23 cellular contexts compared by ENCODE assay signal in the genomic region with DNA sequence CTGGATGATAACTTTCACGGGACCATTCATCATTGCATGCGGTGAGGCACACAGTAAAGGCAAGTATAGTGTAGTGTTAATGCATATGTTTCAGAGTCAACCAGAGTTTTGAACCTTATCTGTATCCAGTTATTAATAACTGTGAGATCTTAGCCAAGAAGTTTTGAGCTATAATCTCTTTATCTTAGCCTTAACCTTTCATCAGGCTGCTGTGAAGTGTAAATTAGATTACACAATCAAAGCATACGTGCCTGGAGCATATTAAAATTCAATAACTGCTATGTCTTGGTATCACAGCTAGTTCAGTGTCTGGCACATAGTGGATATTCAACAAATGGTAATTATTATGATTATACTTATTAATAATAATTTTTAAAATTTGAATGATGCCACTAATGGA.
DNase-seq lines count a peak whose midpoint lies in the region; ATAC-seq and TF ChIP-seq lines count a peak whose summit lies in the region.
"Had no signal": no experiment of that assay in that cellular context is flagged by ENCODE, and none has a peak within 500 bp of the region (broad histone marks: within the 10 kb centered on the region; RNA-seq: fewer than 3 reads in every experiment).

No MANE protein-coding gene starts in this region.

- peak in 1 of 2 experiments; percentile 23; a peak in 1 of 4 replicates for TF ChIP-seq EP300 in SK-N-SH (IDR thresholded peaks at IDR 0.05; ENCODE audit: borderline replicate concordance in 1 of 2, low read depth in 1 of 2, low read length in 1 of 2)

- H3K4me3 ChIP-seq in SK-N-SH (ENCODE audit: low read depth in 2 of 2, low read length in 1 of 2): no peak overlapping the region
- no peak overlapping the region for H3K4me3 ChIP-seq in HCT116 (replicated peaks in 1 of 2; ENCODE audit: low read depth in 1 of 2, low read length in 2 of 2)
- H3K4me3 ChIP-seq: A549; BLaER1 treated with 17β-estradiol and CSF1 and Interleukin-3, amounts not matched to agents 10 nM and 100 nM; GM12878 had no signal

- H2AFZ ChIP-seq in SK-N-SH (ENCODE audit: low read depth) (no peak overlapping the region), HCT116 (ENCODE audit: low read depth, low read length, poor library complexity, severe bottlenecking) (no peak overlapping the region)

- H3K9me3 Mint-ChIP-seq in WTC11: peaks cover 19% of the 10 kb centered on the region
- H3K9me3 Mint-ChIP-seq: CD4-positive, alpha-beta memory T cell; CD8-positive, alpha-beta memory T cell had no signal

- no peaks in the 10 kb centered on the region for H3K9me2 ChIP-seq in SK-N-SH
- no peaks in the 10 kb centered on the region for H3K9me2 ChIP-seq in HCT116 (ENCODE audit: insufficient read depth)

- no peak overlapping the region for H3K27ac Mint-ChIP-seq in WTC11
- H3K27ac Mint-ChIP-seq: B cell; CD14-positive monocyte; CD4-positive, alpha-beta memory T cell; CD4-positive, CD25-positive, alpha-beta regulatory T cell; CD8-positive, alpha-beta memory T cell had no signal

- peaks cover 13% of the 10 kb centered on the region for H3K36me3 Mint-ChIP-seq in WTC11
- H3K36me3 Mint-ChIP-seq: CD14-positive monocyte; CD4-positive, alpha-beta memory T cell; CD4-positive, CD25-positive, alpha-beta regulatory T cell; CD8-positive, alpha-beta memory T cell had no signal

- H3K9me3 ChIP-seq in SK-N-SH: no peaks in the 10 kb centered on the region
- H3K9me3 ChIP-seq in HCT116 (ENCODE audit: control insufficient read depth in 1 of 2, insufficient read depth in 1 of 2, low read depth in 1 of 2, low read length in 2 of 2): no peaks in the 10 kb centered on the region
- H3K9me3 ChIP-seq: A549 had no signal

- RAD21 ChIA-PET in HCT116 (lab: Charles Lee; ENCODE audit: low non-redundant PET in 1 of 2, low total read pairs in 2 of 2, uncharacterized antibody in 2 of 2, unreplicated experiment in 2 of 2): no interaction called here

- intact Hi-C loops in HCT116 (cut with micrococcal nuclease): no loop called here

- ATAC-seq in SK-N-SH treated with all-trans-retinoic acid at 6 μM for 48 hours: no peak
- peak; percentile 42; the same call in 1 of the 2 replicates for ATAC-seq in HCT116
- ATAC-seq in WTC11: no peak
- ATAC-seq in stimulated activated naive CD8-positive, alpha-beta T cell treated with anti-CD3 and anti-CD28 coated beads, Interleukin-15, Interleukin-2, amounts not matched to agents 100 U/mL and 50 U/mL, for 24 hours: no peak
- ATAC-seq: A549, GM12878 had no signal

- 32% methylated on average over 3 of the region's 3 CpGs for whole genome bisulfite sequencing in SK-N-SH (ENCODE audit: low lambda C conversion rate)

- TF ChIP-seq RAD21 in SK-N-SH (IDR thresholded peaks at IDR 0.05; ENCODE audit: low read length): no peak
- TF ChIP-seq RAD21 in HCT116 (IDR thresholded peaks at IDR 0.05; ENCODE audit: low read depth): no peak

- no peak overlapping the region for H3K27ac ChIP-seq in SK-N-SH (ENCODE audit: low read depth in 2 of 2, low read length in 1 of 2)
- H3K27ac ChIP-seq in HCT116 (ENCODE audit: low read depth, low read length): no peak overlapping the region
- H3K27ac ChIP-seq: 22Rv1; A549; BLaER1 treated with 17β-estradiol and CSF1 and Interleukin-3, amounts not matched to agents 10 nM and 100 nM had no signal

- H3K79me2 ChIP-seq in SK-N-SH (ENCODE audit: insufficient read depth) (no peaks in the 10 kb centered on the region), HCT116 (ENCODE audit: insufficient read depth, low read length) (no peaks in the 10 kb centered on the region)

- no peak for TF ChIP-seq POLR2A in HCT116 (IDR thresholded peaks at IDR 0.05; ENCODE audit: borderline replicate concordance, extremely low read depth, insufficient read depth, insufficient read length)

- no peak for TF ChIP-seq CTCF in SK-N-SH (IDR thresholded peaks at IDR 0.05)
- TF ChIP-seq CTCF in HCT116 (IDR thresholded peaks at IDR 0.05 in 2 of 3, conservative IDR thresholded peaks at IDR 0.05 in 1 of 3; ENCODE audit: borderline replicate concordance in 1 of 3, insufficient read depth in 1 of 3, low read depth in 2 of 3, low read length in 2 of 3): 0 out of 6 replicates have a peak, but pooled peaks of 1 of the 3 experiments have one; percentile 8
- no peak for TF ChIP-seq CTCF in WTC11 (IDR thresholded peaks at IDR 0.05)

- no TSS peak for BruUV-seq in HCT116 (replicated peaks; lab: Mats Ljungman, UMichigan)

- H3K4me1 Mint-ChIP-seq in WTC11: peaks cover 2% of the 10 kb centered on the region; the same call in 1 of the 2 replicates
- H3K4me1 Mint-ChIP-seq: B cell; CD14-positive monocyte; CD4-positive, alpha-beta memory T cell; CD4-positive, CD25-positive, alpha-beta regulatory T cell; CD8-positive, alpha-beta memory T cell had no signal

- H3K27me3 ChIP-seq in SK-N-SH (ENCODE audit: insufficient read depth) (no peaks in the 10 kb centered on the region; the same call in 1 of the 2 replicates), HCT116 (ENCODE audit: insufficient read depth, low read length) (peaks cover 32% of the 10 kb centered on the region; the same call in 1 of the 2 replicates)
- H3K27me3 ChIP-seq: BLaER1 treated with 17β-estradiol and CSF1 and Interleukin-3, amounts not matched to agents 10 nM and 100 nM had no signal

- POLR2A ChIA-PET in SK-N-SH (lab: Yijun Ruan, JAX): no interaction called here
- POLR2A ChIA-PET in HCT116 (lab: Charles Lee): no interaction called here
- POLR2A ChIA-PET in WTC11 (lab: Charles Lee): no interaction called here

- H3K36me3 ChIP-seq in SK-N-SH (replicated peaks in 1 of 2; ENCODE audit: control insufficient read depth in 1 of 2, insufficient read depth in 2 of 2, low read length in 1 of 2) (no peaks in the 10 kb centered on the region), HCT116 (ENCODE audit: control insufficient read depth in 1 of 2, insufficient read depth in 2 of 2, low read length in 2 of 2) (no peaks in the 10 kb centered on the region)
- H3K36me3 ChIP-seq: BLaER1 treated with 17β-estradiol and CSF1 and Interleukin-3, amounts not matched to agents 10 nM and 100 nM had no signal

- no peak overlapping the region for H3K4me3 Mint-ChIP-seq in WTC11
- H3K4me3 Mint-ChIP-seq: B cell; CD14-positive monocyte; CD4-positive, alpha-beta memory T cell; CD4-positive, CD25-positive, alpha-beta regulatory T cell; CD8-positive, alpha-beta memory T cell had no signal

- DNase-seq in SK-N-SH: no peak
- no peak for DNase-seq in HCT116 (ENCODE audit: low read depth, low spot score)
- DNase-seq in WTC11 (ENCODE audit: low spot score): no peak
- DNase-seq in stimulated activated naive CD8-positive, alpha-beta T cell treated with anti-CD3 and anti-CD28 coated beads, Interleukin-15, Interleukin-2, amounts not matched to agents 100 U/mL and 50 U/mL, for 24 hours: no peak
- DNase-seq: AML-193; CD4-positive, alpha-beta memory T cell; CD4-positive, CD25-positive, alpha-beta regulatory T cell; CD8-positive, alpha-beta memory T cell; COR-L47; DMS 273 treated with DMSO at 0.1 percent for 48 hours; DMS153; DMS53; DMS79; DND-41; EL; GDM1 had no signal

- H4K20me1 ChIP-seq in SK-N-SH (ENCODE audit: insufficient read depth) (no peaks in the 10 kb centered on the region), HCT116 (ENCODE audit: insufficient read depth) (no peaks in the 10 kb centered on the region)
- H4K20me1 ChIP-seq: BLaER1 treated with 17β-estradiol and CSF1 and Interleukin-3, amounts not matched to agents 10 nM and 100 nM had no signal

- H3K4me2 ChIP-seq in SK-N-SH: no peak overlapping the region
- no peak overlapping the region for H3K4me2 ChIP-seq in HCT116 (ENCODE audit: low read length)
- H3K4me2 ChIP-seq: A549; BLaER1 treated with 17β-estradiol and CSF1 and Interleukin-3, amounts not matched to agents 10 nM and 100 nM had no signal

- H3K9ac ChIP-seq in SK-N-SH: no peak overlapping the region
- no peak overlapping the region for H3K9ac ChIP-seq in HCT116 (ENCODE audit: low read length)
- H3K9ac ChIP-seq: BLaER1 treated with 17β-estradiol and CSF1 and Interleukin-3, amounts not matched to agents 10 nM and 100 nM had no signal

- CTCF ChIA-PET in SK-N-SH (lab: Yijun Ruan, JAX) (interaction anchor here (0.5 to 5.4 kb wide), 7 partner anchors 9 to 468 kb away, joined by 3 to 26 read pairs (median 4); no protein-coding TSS in a partner anchor), HCT116 (lab: Charles Lee) (no interaction called here), WTC11 (lab: Charles Lee) (interaction anchor here (2.2 kb wide), 1 partner anchor 27 kb away, joined by 8 read pairs; no protein-coding TSS in a partner anchor)

- peaks cover 0 to 13% of the 10 kb centered on the region in 2 experiments; a peak in 1 of 4 replicates for H3K4me1 ChIP-seq in SK-N-SH (ENCODE audit: control insufficient read depth in 1 of 2, insufficient read depth in 2 of 2, low read depth in 1 of 2, low read length in 1 of 2)
- H3K4me1 ChIP-seq in HCT116 (ENCODE audit: control insufficient read depth in 1 of 2, insufficient read depth in 2 of 2, low read length in 2 of 2): no peaks in the 10 kb centered on the region
- H3K4me1 ChIP-seq: A549; BLaER1 treated with 17β-estradiol and CSF1 and Interleukin-3, amounts not matched to agents 10 nM and 100 nM had no signal

- H3F3A ChIP-seq in SK-N-SH (replicated peaks; ENCODE audit: insufficient read depth): no peaks in the 10 kb centered on the region

- H3K27me3 Mint-ChIP-seq in WTC11 (ENCODE audit: low read depth): no peaks in the 10 kb centered on the region

TF ChIP-seq in SK-N-SH, 30 proteins besides CTCF, POLR2A, EP300 and RAD21 (continues in another document):
- TF ChIP-seq GATA2 (CRISPR knock-in tag; IDR thresholded peaks at IDR 0.05) (peak; percentile 50; the same call in 1 of the 2 replicates), RCOR1 (IDR thresholded peaks at IDR 0.05; ENCODE audit: low read length) (peak; percentile 67; the same call in 1 of the 2 replicates), POLR2AphosphoS5 (IDR thresholded peaks at IDR 0.05; ENCODE audit: low read depth, low read length) (no peak), JUND (IDR thresholded peaks at IDR 0.05) (no peak)

TF ChIP-seq in HCT116, 20 proteins besides CTCF, POLR2A, EP300 and RAD21:
- TF ChIP-seq POLR2AphosphoS5 (IDR thresholded peaks at IDR 0.05; ENCODE audit: low read depth, low read length) (no peak), JUND (IDR thresholded peaks at IDR 0.05) (no peak), SRF (IDR thresholded peaks at IDR 0.05; ENCODE audit: low read depth) (no peak), SIN3A (IDR thresholded peaks at IDR 0.05; ENCODE audit: low read depth) (no peak)
